In genomic region chr17:67164298-67164697, GRCh38 we compare ENCODE assay signal across 34 cellular contexts.
DNase-seq lines count a peak whose midpoint lies in the region; ATAC-seq and TF ChIP-seq lines count a peak whose summit lies in the region.
"Had no signal": no experiment of that assay in that cellular context is flagged by ENCODE, and none has a peak within 500 bp of the region (broad histone marks: within the 10 kb centered on the region; RNA-seq: fewer than 3 reads in every experiment).

No MANE protein-coding gene starts in this region.

- H3K4me2 ChIP-seq in IMR-90 (ENCODE audit: low read depth, low read length), result no peak overlapping the region
- H3K4me2 ChIP-seq in neural progenitor cell, result no peak overlapping the region
- H3K4me2 ChIP-seq: KMS-11, PC-9 had no signal

- no peak overlapping the region for H3K14ac ChIP-seq in IMR-90 (replicated peaks; ENCODE audit: low read depth, low read length)

- peaks cover 6% of the 10 kb centered on the region for H3K9me1 ChIP-seq in IMR-90 (ENCODE audit: insufficient read depth, low read length)

- WGBS in IMR-90 (ENCODE audit: extremely low coverage in 2 of 2, insufficient read length in 1 of 2), 2 experiments, result no CpG with 5 or more reads among the region's 2 CpGs

- POLR2A ChIA-PET in IMR-90 (lab: Charles Lee; ENCODE audit: unreplicated experiment), result no interaction called here

- no peak overlapping the region for H2BK15ac ChIP-seq in IMR-90 (ENCODE audit: low read depth, low read length)

- ATAC-seq in IMR-90 (ENCODE audit: low read depth), result no peak
- no peak for ATAC-seq in activated naive CD8-positive, alpha-beta T cell treated with anti-CD3 and anti-CD28 coated beads, Interleukin-2, amount 50 U/mL, for 24 hours
- ATAC-seq: activated T-cell treated with anti-CD3 and anti-CD28 coated beads, Interleukin-2, amount 50 U/mL, for 4 hours; CD8-positive, alpha-beta T cell; foreskin keratinocyte; left colon; stimulated activated naive CD8-positive, alpha-beta T cell treated with anti-CD3 and anti-CD28 coated beads, Interleukin-15, amount 100 ng/mL, for 72 hours had no signal

- peaks cover 0 to 2% of the 10 kb centered on the region in 2 experiments; a peak in 1 of 4 replicates for H3K79me1 ChIP-seq in IMR-90 (ENCODE audit: low read depth in 1 of 2, low read length in 2 of 2)

- H4K8ac ChIP-seq in IMR-90 (ENCODE audit: low read depth in 2 of 2, low read length in 2 of 2), result no peak overlapping the region

- intact Hi-C loops in IMR-90 (cut with micrococcal nuclease), result no loop called here
- intact Hi-C loops in dendritic cell treated with granulocyte-macrophage colony-stimulating factor and Interleukin-4, amounts not matched to agents 40 ng/mL and 50 ng/mL, for 4 days (cut with micrococcal nuclease), result no loop called here

- H3K36me3 ChIP-seq in IMR-90 (ENCODE audit: control insufficient read depth, insufficient read depth, low read length) (peaks cover 18% of the 10 kb centered on the region), neural progenitor cell (peaks cover 13% of the 10 kb centered on the region)

- no peaks in the 10 kb centered on the region for H3K9me3 Mint-ChIP-seq in dendritic cell treated with granulocyte-macrophage colony-stimulating factor and Interleukin-4, amounts not matched to agents 40 ng/mL and 50 ng/mL, for 4 days
- no peaks in the 10 kb centered on the region for H3K9me3 Mint-ChIP-seq in neural progenitor cell
- no peaks in the 10 kb centered on the region for H3K9me3 Mint-ChIP-seq in activated naive CD8-positive, alpha-beta T cell treated with anti-CD3 and anti-CD28 coated beads, Interleukin-2, amount 50 U/mL, for 24 hours
- H3K9me3 Mint-ChIP-seq: activated CD4-positive, alpha-beta T cell treated with anti-CD3 and anti-CD28 coated beads, Interleukin-2, amount 10 ng/mL, durations not matched to agents 24 days and 14 days; activated T-cell treated with anti-CD3 and anti-CD28 coated beads, Interleukin-2, amount 50 U/mL, for 4 hours; brain; CD8-positive, alpha-beta T cell; HFFc6; nephron; stimulated activated naive CD8-positive, alpha-beta T cell treated with anti-CD3 and anti-CD28 coated beads, Interleukin-15, amount 100 ng/mL, for 72 hours had no signal

- H4K91ac ChIP-seq in IMR-90 (ENCODE audit: insufficient read depth, low read depth, low read length), result no peak overlapping the region

- dilution Hi-C loops in IMR-90 (cut with HindIII; ENCODE audit: low sequenced_read_pairs, unreplicated experiment), result no loop called here

- H2BK120ac ChIP-seq in IMR-90 (ENCODE audit: low read depth, low read length), result no peak overlapping the region

- H3K9me3 ChIP-seq in IMR-90 (ENCODE audit: control insufficient read depth, insufficient read depth, low read length) (no peaks in the 10 kb centered on the region), neural progenitor cell (ENCODE audit: low read depth) (no peaks in the 10 kb centered on the region)
- H3K9me3 ChIP-seq: adrenal gland, pancreas, right lobe of liver, tibial nerve had no signal

- H4K5ac ChIP-seq in IMR-90 (ENCODE audit: low read depth, low read length), result no peak overlapping the region

- CTCF ChIA-PET in IMR-90 (lab: Yijun Ruan, JAX), result no interaction called here

- peak overlapping the region; percentile 91 for H3K27ac Mint-ChIP-seq in dendritic cell treated with granulocyte-macrophage colony-stimulating factor and Interleukin-4, amounts not matched to agents 40 ng/mL and 50 ng/mL, for 4 days
- no peak overlapping the region for H3K27ac Mint-ChIP-seq in neural progenitor cell
- H3K27ac Mint-ChIP-seq in activated naive CD8-positive, alpha-beta T cell treated with anti-CD3 and anti-CD28 coated beads, Interleukin-2, amount 50 U/mL, for 24 hours, result no peak overlapping the region
- H3K27ac Mint-ChIP-seq: activated CD4-positive, alpha-beta T cell treated with anti-CD3 and anti-CD28 coated beads, Interleukin-2, amount 10 ng/mL, durations not matched to agents 24 days and 14 days; CD8-positive, alpha-beta T cell; HFFc6; nephron; stimulated activated naive CD8-positive, alpha-beta T cell treated with anti-CD3 and anti-CD28 coated beads, Interleukin-15, amount 100 ng/mL, for 72 hours had no signal

- H2BK5ac ChIP-seq in IMR-90 (ENCODE audit: low read depth, low read length, poor library complexity, severe bottlenecking), result no peak overlapping the region

- peak overlapping the region; percentile 55 for H3K4me3 Mint-ChIP-seq in dendritic cell treated with granulocyte-macrophage colony-stimulating factor and Interleukin-4, amounts not matched to agents 40 ng/mL and 50 ng/mL, for 4 days
- H3K4me3 Mint-ChIP-seq in neural progenitor cell, result no peak overlapping the region
- no peak overlapping the region for H3K4me3 Mint-ChIP-seq in activated naive CD8-positive, alpha-beta T cell treated with anti-CD3 and anti-CD28 coated beads, Interleukin-2, amount 50 U/mL, for 24 hours
- H3K4me3 Mint-ChIP-seq: activated CD4-positive, alpha-beta T cell treated with anti-CD3 and anti-CD28 coated beads, Interleukin-2, amount 10 ng/mL, durations not matched to agents 24 days and 14 days; activated T-cell treated with anti-CD3 and anti-CD28 coated beads, Interleukin-2, amount 50 U/mL, for 4 hours; brain; CD8-positive, alpha-beta T cell; HFFc6; nephron; stimulated activated naive CD8-positive, alpha-beta T cell treated with anti-CD3 and anti-CD28 coated beads, Interleukin-15, amount 100 ng/mL, for 72 hours had no signal

- in situ Hi-C loops in IMR-90 (cut with MboI; ENCODE audit: low sequenced_read_pairs), result no loop called here

- no peak overlapping the region for H2BK20ac ChIP-seq in IMR-90 (ENCODE audit: low read depth, low read length)

- H3K36me3 Mint-ChIP-seq in dendritic cell treated with granulocyte-macrophage colony-stimulating factor and Interleukin-4, amounts not matched to agents 40 ng/mL and 50 ng/mL, for 4 days (ENCODE audit: low read depth), result peaks cover 61% of the 10 kb centered on the region
- H3K36me3 Mint-ChIP-seq in neural progenitor cell, result peaks cover 2% of the 10 kb centered on the region
- H3K36me3 Mint-ChIP-seq in activated naive CD8-positive, alpha-beta T cell treated with anti-CD3 and anti-CD28 coated beads, Interleukin-2, amount 50 U/mL, for 24 hours (ENCODE audit: low read depth), result peaks cover 29% of the 10 kb centered on the region

- peaks cover 5% of the 10 kb centered on the region for H3F3A ChIP-seq in neural progenitor cell (ENCODE audit: low read depth)

- H2AFZ ChIP-seq in IMR-90 (replicated peaks; ENCODE audit: low read length, poor library complexity), result no peak overlapping the region
- H2AFZ ChIP-seq in neural progenitor cell (replicated peaks), result no peak overlapping the region
- H2AFZ ChIP-seq: PC-9 had no signal

- no peak for TF ChIP-seq CTCF in IMR-90 (conservative IDR thresholded peaks at IDR 0.05; ENCODE audit: low read depth, low read length)
- TF ChIP-seq CTCF in neural progenitor cell (IDR thresholded peaks at IDR 0.05), result no peak

- no peaks in the 10 kb centered on the region for H3K27me3 ChIP-seq in IMR-90 (ENCODE audit: control insufficient read depth, insufficient read depth, low read length)
- H3K27me3 ChIP-seq in neural progenitor cell, result no peaks in the 10 kb centered on the region
- H3K27me3 ChIP-seq: adrenal gland, foreskin keratinocyte, pancreas, right lobe of liver, tibial nerve had no signal

- no peak for TF ChIP-seq RAD21 in IMR-90 (IDR thresholded peaks at IDR 0.05; ENCODE audit: low read length)

- no peak overlapping the region for H2AK5ac ChIP-seq in IMR-90 (ENCODE audit: low read depth, low read length)

- H4K20me1 ChIP-seq in IMR-90 (ENCODE audit: insufficient read depth, low read length), result no peaks in the 10 kb centered on the region
- H4K20me1 ChIP-seq in neural progenitor cell (ENCODE audit: low read depth), result no peaks in the 10 kb centered on the region

- H3K4me1 ChIP-seq in IMR-90 (ENCODE audit: control insufficient read depth, insufficient read depth, low read length) (no peaks in the 10 kb centered on the region), neural progenitor cell (no peaks in the 10 kb centered on the region)
- H3K4me1 ChIP-seq: foreskin keratinocyte, pancreas, right lobe of liver, tibial nerve had no signal

- DNase-seq in IMR-90, result no peak
- peak; percentile 75 for DNase-seq in NOMO-1 treated with DMSO at 0.1 percent for 48 hours (lab: John Stamatoyannopoulos, UW; ENCODE audit: unreplicated experiment)
- peak; percentile 35 for DNase-seq in pons (ENCODE audit: low spot score)
- DNase-seq in neural progenitor cell (ENCODE audit: low spot score), result no peak
- DNase-seq in NCI-H1092 (lab: John Stamatoyannopoulos, UW), result no peak
- DNase-seq in activated naive CD8-positive, alpha-beta T cell treated with anti-CD3 and anti-CD28 coated beads, Interleukin-2, amount 50 U/mL, for 24 hours, result no peak
- DNase-seq in T-helper 9 cell, result no peak
- DNase-seq: activated CD4-positive, alpha-beta T cell treated with anti-CD3 and anti-CD28 coated beads, Interleukin-2, amount 10 ng/mL, durations not matched to agents 24 days and 14 days; activated naive CD4-positive, alpha-beta T cell; activated T-cell treated with anti-CD3 and anti-CD28 coated beads, Interleukin-2, amount 50 U/mL, for 4 hours; CD8-positive, alpha-beta T cell; DMS153; effector CD8-positive, alpha-beta T cell; erythroblast; foreskin keratinocyte; HFFc6; left colon; midbrain; NCI-H1105; NCI-H2029 treated with DMSO at 0.1 percent for 48 hours; NCI-H226; NCI-H774; pancreas; PC-9; right lobe of liver; SHP77 treated with DMSO at 0.1 percent for 48 hours; stimulated activated CD4-positive, alpha-beta T cell treated with anti-CD3 and anti-CD28 coated beads, Interleukin-15, amount 100 ng/mL, for 24 hours; stimulated activated naive CD8-positive, alpha-beta T cell treated with anti-CD3 and anti-CD28 coated beads, Interleukin-15, amount 100 ng/mL, for 72 hours had no signal

- no peak overlapping the region for H2AK9ac ChIP-seq in IMR-90 (replicated peaks; ENCODE audit: low read depth, low read length, poor library complexity)

- no peaks in the 10 kb centered on the region for H3K79me2 ChIP-seq in neural progenitor cell (ENCODE audit: low read depth)

- no peak overlapping the region for H3K27ac ChIP-seq in IMR-90 (ENCODE audit: insufficient read depth, low read length)
- H3K27ac ChIP-seq in neural progenitor cell, result no peak overlapping the region
- H3K27ac ChIP-seq: foreskin keratinocyte, KMS-11, PC-9 had no signal

- H3K4me3 ChIP-seq in IMR-90 (ENCODE audit: insufficient read depth, low read depth, low read length) (no peak overlapping the region), neural progenitor cell (no peak overlapping the region)
- H3K4me3 ChIP-seq: adrenal gland, pancreas, PC-9, right lobe of liver, tibial nerve had no signal

- no peak overlapping the region for H3K23ac ChIP-seq in IMR-90 (ENCODE audit: low read depth, low read length)

- H3K9ac ChIP-seq in IMR-90 (ENCODE audit: low read depth, low read length), result no peak overlapping the region
- H3K9ac ChIP-seq in neural progenitor cell, result no peak overlapping the region
- H3K9ac ChIP-seq: KMS-11 had no signal

- H3K18ac ChIP-seq in IMR-90 (ENCODE audit: low read depth, low read length), result no peak overlapping the region

- H3K56ac ChIP-seq in IMR-90 (ENCODE audit: extremely low read depth, insufficient read depth, low read length), result no peak overlapping the region

- no TSS peak for BruUV-seq in IMR-90 (replicated peaks; lab: Mats Ljungman, UMichigan)

- no peak for TF ChIP-seq POLR2A in IMR-90 (IDR thresholded peaks at IDR 0.05; ENCODE audit: low read depth, low read length)

- H3K27me3 Mint-ChIP-seq in dendritic cell treated with granulocyte-macrophage colony-stimulating factor and Interleukin-4, amounts not matched to agents 40 ng/mL and 50 ng/mL, for 4 days, result no peaks in the 10 kb centered on the region
- no peaks in the 10 kb centered on the region for H3K27me3 Mint-ChIP-seq in neural progenitor cell (ENCODE audit: insufficient read depth, low read depth)
- H3K27me3 Mint-ChIP-seq in activated naive CD8-positive, alpha-beta T cell treated with anti-CD3 and anti-CD28 coated beads, Interleukin-2, amount 50 U/mL, for 24 hours, result no peaks in the 10 kb centered on the region
- H3K27me3 Mint-ChIP-seq: activated CD4-positive, alpha-beta T cell treated with anti-CD3 and anti-CD28 coated beads, Interleukin-2, amount 10 ng/mL, durations not matched to agents 24 days and 14 days; brain; stimulated activated naive CD8-positive, alpha-beta T cell treated with anti-CD3 and anti-CD28 coated beads, Interleukin-15, amount 100 ng/mL, for 72 hours had no signal

- peaks cover 18% of the 10 kb centered on the region for H3K4me1 Mint-ChIP-seq in dendritic cell treated with granulocyte-macrophage colony-stimulating factor and Interleukin-4, amounts not matched to agents 40 ng/mL and 50 ng/mL, for 4 days (ENCODE audit: low read depth)
- no peaks in the 10 kb centered on the region for H3K4me1 Mint-ChIP-seq in neural progenitor cell
- no peaks in the 10 kb centered on the region for H3K4me1 Mint-ChIP-seq in activated naive CD8-positive, alpha-beta T cell treated with anti-CD3 and anti-CD28 coated beads, Interleukin-2, amount 50 U/mL, for 24 hours
- H3K4me1 Mint-ChIP-seq: stimulated activated naive CD8-positive, alpha-beta T cell treated with anti-CD3 and anti-CD28 coated beads, Interleukin-15, amount 100 ng/mL, for 72 hours had no signal

- H3K4ac ChIP-seq in IMR-90 (ENCODE audit: low read depth, low read length), result no peak overlapping the region

Comparison
In these comparisons a context has a peak if more than half of its experiments do, and no peak if none do; other contexts are left out.
1. DNase-seq: peak in NOMO-1 treated with DMSO at 0.1 percent for 48 hours (single experiment) and pons (single experiment); none in IMR-90 (single experiment), neural progenitor cell (single experiment), NCI-H1092 (single experiment), activated naive CD8-positive, alpha-beta T cell treated with anti-CD3 and anti-CD28 coated beads, Interleukin-2, amount 50 U/mL, for 24 hours (single experiment) and T-helper 9 cell (single experiment).